8 cellular contexts compared by ENCODE assay signal in genomic region chr15:50909044-50909342, GRCh38. TPM values are rescaled to one million over a fixed set of nuclear protein-coding genes. Genes with fewer than 3 reads are reported as not detected.
DNase-seq lines count a peak whose midpoint lies in the region; ATAC-seq, FAIRE-seq and TF ChIP-seq lines count a peak whose summit lies in the region.

No MANE protein-coding gene starts in this region.

- WGBS in HepG2 (ENCODE audit: low lambda C conversion rate), result 0% methylated on average over 5 of the region's 9 CpGs
- 0 to 1% methylated on average over 9 of the region's 9 CpGs for WGBS in upper lobe of left lung, 2 donors

- no peaks in the 10 kb centered on the region for H3K9me3 Mint-ChIP-seq in CD14-positive monocyte

- H3K4me3 ChIP-seq in HepG2 (replicated peaks in 1 of 3; ENCODE audit: insufficient read depth in 1 of 3, low read depth in 2 of 3, low read length in 3 of 3), result peak overlapping the region; percentile 85 to 99 (median 97)
- peak overlapping the region; percentile 91 to 95 (median 94) for H3K4me3 ChIP-seq in upper lobe of left lung

- TF ChIP-seq EP300 in HepG2 (IDR thresholded peaks at IDR 0.05; ENCODE audit: low read depth in 2 of 2, low read length in 2 of 2) (peak in 1 of 2 experiments; percentile 23; a peak in 1 of 4 replicates), HepG2 (CRISPR knock-in tag; IDR thresholded peaks at IDR 0.05; ENCODE audit: borderline replicate concordance) (no peak), upper lobe of left lung (IDR thresholded peaks at IDR 0.05) (no peak)

- H4K20me1 ChIP-seq in HepG2 (ENCODE audit: insufficient read depth, low read length), result no peaks in the 10 kb centered on the region

- TF ChIP-seq POLR2A in HepG2 (IDR thresholded peaks at IDR 0.05; ENCODE audit: insufficient read depth in 1 of 2, low read depth in 2 of 2, low read length in 2 of 2), result 0 out of 4 replicates have a peak, but pooled peaks of 1 of the 2 experiments have one; percentile 17
- no peak for TF ChIP-seq POLR2A in upper lobe of left lung (IDR thresholded peaks at IDR 0.05)

- POLR2A ChIA-PET in HepG2 (lab: Yijun Ruan, JAX), result interaction anchor here (0.9 to 1.6 kb wide), 2 partner anchors 485 to 491 kb away, joined by 3 to 6 read pairs; partner anchors contain the start of gene USP8

- peaks cover 39% of the 10 kb centered on the region for H3K4me1 Mint-ChIP-seq in CD14-positive monocyte

- intact Hi-C loops in CD14-positive monocyte (cut with micrococcal nuclease), result loop anchor here in 1 of 2 donors (2.0 to 5.0 kb wide), 2 partner anchors 24 to 232 kb away; no protein-coding TSS in a partner anchor
- intact Hi-C loops in HepG2 (cut with micrococcal nuclease; ENCODE audit: unreplicated experiment), result loop anchor here (5.0 kb wide), 2 partner anchors 487 to 557 kb away; partner anchors contain the start of gene USP8

- peak overlapping the region; percentile 84 for H3K4me2 ChIP-seq in HepG2 (ENCODE audit: low read depth, low read length)

- TF ChIP-seq CTCF in CD14-positive monocyte (IDR thresholded peaks at IDR 0.05) (no peak), HepG2 (CRISPR knock-in tag; IDR thresholded peaks at IDR 0.05) (no peak), upper lobe of left lung (IDR thresholded peaks at IDR 0.05) (no peak)

- H3K9me3 ChIP-seq in HepG2 (ENCODE audit: low read length) (no peaks in the 10 kb centered on the region), upper lobe of left lung (no peaks in the 10 kb centered on the region)

- BruUV-seq in HepG2 (replicated peaks; lab: Mats Ljungman, UMichigan), result TSS peak; percentile 54

- H3K4me3 Mint-ChIP-seq in CD14-positive monocyte, result peak overlapping the region; percentile 97 to 100

- CTCF ChIA-PET in HepG2 (lab: Yijun Ruan, JAX; ENCODE audit: low intra/inter-chr PET ratio, low total read pairs), result interaction anchor here (0.9 to 2.2 kb wide), 3 partner anchors 32 to 727 kb away, joined by 3 to 13 read pairs (median 4); partner anchors contain the start of gene SLC27A2

- peak; percentile 58 for FAIRE-seq in HepG2 (lab: Jason Lieb, UNC)

- ATAC-seq in HG02938 (IDR thresholded peaks at IDR 0.05; ENCODE audit: unreplicated experiment) (peak; percentile 2), HepG2 (no peak; the same call in 1 of the 3 replicates), upper lobe of left lung (ENCODE audit: low FRiP score in 2 of 2) (no peak), HG03108 (IDR thresholded peaks at IDR 0.05; ENCODE audit: unreplicated experiment) (no peak)

- peaks cover 11 to 13% of the 10 kb centered on the region in 2 donors for H3K36me3 Mint-ChIP-seq in CD14-positive monocyte

- H3K79me2 ChIP-seq in HepG2 (ENCODE audit: insufficient read depth, low read length), result peaks cover 11% of the 10 kb centered on the region

- peak overlapping the region; percentile 62 to 94 (median 90) for H3K27ac Mint-ChIP-seq in CD14-positive monocyte

- DNase-seq in CD14-positive monocyte (ENCODE audit: low spot score) (no peak), amniotic epithelial cell (ENCODE audit: low read depth) (peak; percentile 46), HepG2 (ENCODE audit: low spot score) (peak; percentile 38), upper lobe of left lung (no peak), activated gamma-delta T cell (lab: John Stamatoyannopoulos, UW) (no peak)
- DNase-seq in stimulated activated CD4-positive, alpha-beta T cell treated with anti-CD3 and anti-CD28 coated beads, Interleukin-2, amount 100 ng/mL, for 48 hours, result no peak

- peaks cover 0 to 15% of the 10 kb centered on the region in 2 experiments; a peak in 3 of 5 replicates for H3K36me3 ChIP-seq in HepG2 (replicated peaks in 1 of 2; ENCODE audit: control insufficient read depth in 1 of 2, insufficient read depth in 2 of 2, low read length in 2 of 2)
- peaks cover 0 to 26% (median 0%) of the 10 kb centered on the region in 4 donors for H3K36me3 ChIP-seq in upper lobe of left lung

- peak overlapping the region; percentile 90 for H3K9ac ChIP-seq in HepG2 (ENCODE audit: insufficient read depth, low read depth, low read length)

- peaks cover 0 to 2% (median 0%) of the 10 kb centered on the region in 3 donors for H3K27me3 Mint-ChIP-seq in CD14-positive monocyte (ENCODE audit: low read depth in 3 of 3)

- H3K4me1 ChIP-seq in HepG2 (ENCODE audit: insufficient read depth, low read length) (peaks cover 13% of the 10 kb centered on the region), upper lobe of left lung (peaks cover 21 to 43% (median 29%) of the 10 kb centered on the region in 4 donors)

- H2AFZ ChIP-seq in HepG2 (ENCODE audit: low read length), result peak overlapping the region; percentile 57

- no peak for TF ChIP-seq RAD21 in HepG2 (CRISPR knock-in tag; IDR thresholded peaks at IDR 0.05)

- no peaks in the 10 kb centered on the region; a peak in 1 of 5 replicates for H3K27me3 ChIP-seq in HepG2 (ENCODE audit: control insufficient read depth in 1 of 2, insufficient read depth in 2 of 2, low read length in 2 of 2)
- H3K27me3 ChIP-seq in upper lobe of left lung, result no peaks in the 10 kb centered on the region

- H3K27ac ChIP-seq in HepG2 (ENCODE audit: extremely low read length, insufficient read depth, low read length) (peak overlapping the region; percentile 87), upper lobe of left lung (peak overlapping the region; percentile 91 to 96 (median 94))

- in situ Hi-C loops in HepG2 (cut with HindIII; ENCODE audit: extremely low pct_ligation_motif_present, low pct_unique_long_range_greater_than_20kb), result loop anchor here (25.0 kb wide), 1 partner anchor 722 kb away; the partner anchor contains the start of gene SLC27A2

TF ChIP-seq in HepG2, 621 proteins besides CTCF, POLR2A, EP300 and RAD21 (continues in another document):
- 0 out of 2 replicates have a peak, but pooled peaks have one; percentile 2 for TF ChIP-seq MLX (CRISPR knock-in tag; IDR thresholded peaks at IDR 0.05)
- peak; percentile 61 for TF ChIP-seq HNF4A (CRISPR knock-in tag; IDR thresholded peaks at IDR 0.05)
- 0 out of 2 replicates have a peak, but pooled peaks have one; percentile 10 for TF ChIP-seq DNMT3B (CRISPR knock-in tag; conservative IDR thresholded peaks at IDR 0.05)
- TF ChIP-seq KDM5A (IDR thresholded peaks at IDR 0.05; ENCODE audit: borderline replicate concordance, low read length), result peak; percentile 41; the same call in 1 of the 2 replicates
- peak; percentile 7; the same call in 1 of the 2 replicates for TF ChIP-seq SAP130 (CRISPR knock-in tag; IDR thresholded peaks at IDR 0.05; ENCODE audit: low read depth)
- peak; percentile 6 for TF ChIP-seq ASH2L (IDR thresholded peaks at IDR 0.05; ENCODE audit: insufficient read length, low read depth, low read length)
- peak; percentile 100 for TF ChIP-seq ZNF264 (CRISPR knock-in tag; IDR thresholded peaks at IDR 0.05)

RNA-seq across cellular contexts. Expression of gene AP4E1, which starts 0.5 kb away (rescaled TPM):
- polyA plus RNA-seq in CD14-positive monocyte (1 to 10 TPM; 5.3 to 7.7 TPM), HepG2 (2011; rRNA removed) (2.1 and 2.2 TPM in 2 replicates)
- total RNA-seq in HepG2 (2016; rRNA removed; fragmentation: Illumina TruSeq; extraction: Trizol) (7.8 and 11.8 TPM in 2 replicates), upper lobe of left lung (10 to 100 TPM in 3 of 6 donors, 1 to 10 TPM in 3; 6.8 to 11.5 (median 9.4) TPM)
- total RNA-seq in HepG2 (2016; cell fraction: cytosol; rRNA removed; fragmentation: Illumina TruSeq; extraction: Trizol; ENCODE audit: low read depth), result 4.4 and 5.5 TPM in 2 replicates
- 8.2 and 11.7 TPM in 2 replicates for total RNA-seq in HepG2 (2016; cell fraction: insoluble cytoplasmic fraction; rRNA removed; fragmentation: Illumina TruSeq; extraction: Trizol)
- 5.1 and 6.9 TPM in 2 replicates for total RNA-seq in HepG2 (2016; cell fraction: membrane; rRNA removed; fragmentation: Illumina TruSeq; extraction: Trizol)
- total RNA-seq in HepG2 (2016; cell fraction: nucleus; rRNA removed; fragmentation: Illumina TruSeq; extraction: Trizol), result 10.0 and 12.5 TPM in 2 replicates
- polyA plus RNA-seq in HepG2 (2011; cell fraction: cytosol; rRNA removed), result 0.89 and 1.5 TPM in 2 replicates
- polyA plus RNA-seq in HepG2 (2011; cell fraction: nucleus; rRNA removed), result 1.5 and 1.7 TPM in 2 replicates
- 3.9 and 4.2 TPM in 2 replicates for polyA plus RNA-seq in HepG2 (2012)
- 0.26 and 0.36 TPM in 2 replicates for polyA plus RNA-seq in HepG2 (2016; cell fraction: cytosol; fragmentation: Illumina TruSeq; extraction: Trizol; ENCODE audit: low read depth)
- polyA plus RNA-seq in HepG2 (2016; cell fraction: insoluble cytoplasmic fraction; fragmentation: Illumina TruSeq; extraction: Trizol; ENCODE audit: low read depth), result 7.0 and 7.1 TPM in 2 replicates
- polyA plus RNA-seq in HepG2 (2016; cell fraction: membrane; fragmentation: Illumina TruSeq; extraction: Trizol; ENCODE audit: low read depth), result 1.3 and 1.5 TPM in 2 replicates
- polyA plus RNA-seq in HepG2 (2016; cell fraction: nucleus; fragmentation: Illumina TruSeq; extraction: Trizol; ENCODE audit: insufficient read depth, low read depth), result 8.5 and 9.2 TPM in 2 replicates
- 3.1 and 6.9 TPM in 2 replicates for polyA minus RNA-seq in HepG2 (2011; rRNA and poly(A)+ RNA removed; ENCODE audit: low replicate concordance)
- polyA minus RNA-seq in HepG2 (2011; cell fraction: cytosol; rRNA and poly(A)+ RNA removed), result 3.9 and 4.6 TPM in 2 replicates
- 12.9 and 15.9 TPM in 2 replicates for polyA minus RNA-seq in HepG2 (2011; cell fraction: nucleus; rRNA and poly(A)+ RNA removed)

Comparison
In these comparisons a context has a peak if more than half of its experiments do, and no peak if none do; other contexts are left out.
1. DNase-seq: peak in amniotic epithelial cell (single experiment) and HepG2 (single experiment); none in CD14-positive monocyte (single experiment), upper lobe of left lung (0 of 2), activated gamma-delta T cell (single experiment) and stimulated activated CD4-positive, alpha-beta T cell treated with anti-CD3 and anti-CD28 coated beads, Interleukin-2, amount 100 ng/mL, for 48 hours (0 of 2).